In the genomic region with DNA sequence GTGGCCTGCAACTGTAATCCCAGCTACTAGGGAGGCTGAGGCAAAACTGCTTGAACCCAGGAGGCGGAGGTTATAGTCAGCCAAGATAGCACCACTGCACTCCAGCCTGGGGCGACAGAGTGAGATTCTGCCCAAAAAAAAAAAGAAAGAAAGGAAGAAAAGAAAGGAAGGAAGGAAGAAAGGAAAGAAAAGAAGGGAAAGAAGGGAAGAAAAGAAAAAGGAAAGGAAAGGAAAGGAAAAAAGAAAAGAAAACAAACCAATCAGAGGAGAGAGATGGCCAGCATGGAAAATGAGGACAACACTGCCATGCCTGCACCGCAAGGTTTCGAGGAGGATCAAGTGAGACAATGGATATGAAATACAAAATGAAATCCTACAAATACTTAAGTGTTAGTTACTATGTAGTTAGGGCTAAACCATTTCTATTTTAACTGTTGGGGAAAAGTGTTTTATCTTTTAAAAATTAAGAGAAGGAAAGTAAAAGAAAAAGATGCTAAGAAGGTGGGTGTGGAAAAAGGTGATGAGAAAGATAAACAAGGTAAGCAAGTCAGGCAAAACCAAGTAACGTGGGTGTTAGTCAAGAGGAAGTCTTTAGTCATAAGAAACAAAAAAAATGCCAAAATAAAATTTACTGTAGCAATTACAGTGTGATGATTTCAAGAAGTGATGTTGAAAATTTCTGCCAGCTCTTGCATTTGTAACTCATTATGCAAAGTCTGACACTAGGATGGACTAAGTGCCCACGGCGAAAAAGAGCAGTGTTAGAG, we compare ENCODE assay signal across 16 cellular contexts. TPM values are rescaled to one million over a fixed set of nuclear protein-coding genes. Genes with fewer than 3 reads are reported as not detected.
DNase-seq lines count a peak whose midpoint lies in the region; ATAC-seq, FAIRE-seq and TF ChIP-seq lines count a peak whose summit lies in the region.
"Had no signal": no experiment of that assay in that cellular context is flagged by ENCODE, and none has a peak within 500 bp of the region (broad histone marks: within the 10 kb centered on the region; RNA-seq: fewer than 3 reads in every experiment).

No MANE protein-coding gene starts in this region.

- no peak for TF ChIP-seq POLR2A in K562 (conservative IDR thresholded peaks at IDR 0.05)

- no peak for TF ChIP-seq CTCF in RWPE1 (conservative IDR thresholded peaks at IDR 0.05; ENCODE audit: low read depth)
- TF ChIP-seq CTCF in K562 (IDR thresholded peaks at IDR 0.05 in 2 of 3, conservative IDR thresholded peaks at IDR 0.05 in 1 of 3; ENCODE audit: insufficient read depth in 2 of 3, low read depth in 1 of 3, low read length in 3 of 3), result no peak

- in situ Hi-C loops in K562 (cut with MboI), result loop anchor here (25.0 kb wide), 1 partner anchor 843 kb away; no protein-coding TSS in a partner anchor

- no peaks in the 10 kb centered on the region for H3K27me3 ChIP-seq in K562 (ENCODE audit: control insufficient read depth in 2 of 2, insufficient read depth in 2 of 2, low read length in 2 of 2)
- no peaks in the 10 kb centered on the region for H3K27me3 ChIP-seq in trophoblast cell (ENCODE audit: insufficient read depth, low read length)
- H3K27me3 ChIP-seq: vagina had no signal

- peak overlapping the region; percentile 37 for H3K4me3 Mint-ChIP-seq in activated T-cell treated with anti-CD3 and anti-CD28 coated beads, Interleukin-2, amount 50 U/mL, for 4 hours
- H3K4me3 Mint-ChIP-seq: neural crest cell had no signal

- 84% methylated on average over 5 of the region's 7 CpGs for WGBS in K562 (ENCODE audit: insufficient coverage, low coverage, missing lambda C conversion rate)
- WGBS in trophoblast cell (ENCODE audit: extremely low coverage, insufficient coverage, insufficient read length), result no CpG with 5 or more reads among the region's 7 CpGs

- BruUV-seq in K562 (replicated peaks; lab: Mats Ljungman, UMichigan), result no TSS peak

- H2AFZ ChIP-seq in K562 (ENCODE audit: low read depth, low read length) (no peak overlapping the region), trophoblast cell (ENCODE audit: insufficient read depth, low read length, poor library complexity) (no peak overlapping the region)

- H4K20me1 ChIP-seq in K562 (replicated peaks; ENCODE audit: control insufficient read depth, insufficient read depth, low read length), result no peaks in the 10 kb centered on the region

- H2AK5ac ChIP-seq in trophoblast cell (ENCODE audit: low read length), result no peak overlapping the region

- no peaks in the 10 kb centered on the region for H3K79me2 ChIP-seq in K562 (ENCODE audit: control insufficient read depth, insufficient read depth, low read length)
- H3K79me2 ChIP-seq in trophoblast cell (ENCODE audit: control insufficient read depth, insufficient read depth, low read length, poor library complexity), result no peaks in the 10 kb centered on the region

- TF ChIP-seq EP300 in K562 (IDR thresholded peaks at IDR 0.05; ENCODE audit: low read length), result no peak

- FAIRE-seq in K562 (lab: Jason Lieb, UNC), result no peak
- FAIRE-seq in frontal cortex (lab: Jason Lieb, UNC), result no peak
- FAIRE-seq: colon, RCC 7860 had no signal

- no peak overlapping the region for H4K12ac ChIP-seq in trophoblast cell (ENCODE audit: low read depth, low read length)

- peaks cover 51% of the 10 kb centered on the region for H3K36me3 Mint-ChIP-seq in activated T-cell treated with anti-CD3 and anti-CD28 coated beads, Interleukin-2, amount 50 U/mL, for 4 hours (ENCODE audit: insufficient read depth)

- H3K36me3 ChIP-seq in K562 (ENCODE audit: control insufficient read depth, insufficient read depth, low read length) (peaks cover 93% of the 10 kb centered on the region; the same call in 2 of the 3 replicates), trophoblast cell (ENCODE audit: control insufficient read depth in 1 of 2, insufficient read depth in 2 of 2, low read length in 2 of 2) (peaks cover 27% of the 10 kb centered on the region in 2 experiments)

- CTCF ChIA-PET in RWPE1 (lab: Yijun Ruan, JAX) (interaction anchor here (0.6 kb wide), 2 partner anchors 139 to 1181 kb away, joined by 3 to 4 read pairs; a partner anchor contains a TSS), K562 (lab: Yijun Ruan, JAX; ENCODE audit: low intra/inter-chr PET ratio) (no interaction called here)

- no peak overlapping the region for H2BK12ac ChIP-seq in trophoblast cell (ENCODE audit: low read length)

- H3K4me2 ChIP-seq in K562 (ENCODE audit: insufficient read depth, low read length) (no peak overlapping the region), trophoblast cell (ENCODE audit: low read length) (no peak overlapping the region)

- H4K91ac ChIP-seq in trophoblast cell (ENCODE audit: low read depth, low read length), result no peak overlapping the region

- intact Hi-C loops in K562 (cut with micrococcal nuclease), result no loop called here

- no peak overlapping the region for H3K23ac ChIP-seq in trophoblast cell (ENCODE audit: low read length)

- TF ChIP-seq RAD21 in K562 (CRISPR knock-in tag; conservative IDR thresholded peaks at IDR 0.05 in 1 of 2, IDR thresholded peaks at IDR 0.05 in 1 of 2), result no peak

- H3K4me1 Mint-ChIP-seq in activated T-cell treated with anti-CD3 and anti-CD28 coated beads, Interleukin-2, amount 50 U/mL, for 4 hours (ENCODE audit: low read depth), result peaks cover 49% of the 10 kb centered on the region
- H3K4me1 Mint-ChIP-seq: neural crest cell had no signal

- H3K79me1 ChIP-seq in trophoblast cell (ENCODE audit: low read length), result no peaks in the 10 kb centered on the region

- H2BK120ac ChIP-seq in trophoblast cell (ENCODE audit: insufficient read depth, low read length, poor library complexity), result no peak overlapping the region

- ATAC-seq in activated T-cell treated with anti-CD3 and anti-CD28 coated beads, Interleukin-2, amount 50 U/mL, for 4 hours, result peak; percentile 37 to 39
- ATAC-seq in K562, result no peak

- no peak overlapping the region for H3K9ac ChIP-seq in K562 (ENCODE audit: insufficient read depth in 1 of 2, low read depth in 2 of 2, low read length in 2 of 2)
- no peak overlapping the region for H3K9ac ChIP-seq in trophoblast cell (ENCODE audit: low read length)

- H4K8ac ChIP-seq in trophoblast cell (ENCODE audit: low read depth, low read length), result no peak overlapping the region

- H3K4ac ChIP-seq in trophoblast cell (ENCODE audit: low read depth, low read length), result no peak overlapping the region

- DNase-seq in activated T-cell treated with anti-CD3 and anti-CD28 coated beads, Interleukin-2, amount 50 U/mL, for 4 hours, result no peak
- DNase-seq in activated T-cell treated with anti-CD3 and anti-CD28 coated beads, Interleukin-2, amount 50 U/mL, for 48 hours, result no peak
- DNase-seq in RWPE1 (ENCODE audit: low spot score) (peak; percentile 20), K562 (ENCODE audit: extremely low read depth in 1 of 4, low spot score in 3 of 4) (no peak), trophoblast cell (no peak), frontal cortex (ENCODE audit: low spot score in 2 of 2) (no peak), Kasumi-1 (lab: John Stamatoyannopoulos, UW) (no peak)
- DNase-seq in stimulated activated CD4-positive, alpha-beta T cell treated with anti-CD3 and anti-CD28 coated beads, Interleukin-12 subunit alpha, Interleukin-12 subunit beta, amount 100 ng/mL, for 4 hours, result no peak
- DNase-seq: activated CD8-positive, alpha-beta memory T cell treated with anti-CD3 and anti-CD28 coated beads, Interleukin-2, amount 50 U/mL, for 48 hours; anterior cingulate cortex; MV-4-11; NCI-H774 had no signal

- no peaks in the 10 kb centered on the region for H3K9me3 Mint-ChIP-seq in activated T-cell treated with anti-CD3 and anti-CD28 coated beads, Interleukin-2, amount 50 U/mL, for 4 hours
- H3K9me3 Mint-ChIP-seq: neural crest cell had no signal

- no peak overlapping the region for H3K27ac ChIP-seq in RWPE1
- no peak overlapping the region for H3K27ac ChIP-seq in K562 (ENCODE audit: extremely low read depth, low read depth, low read length)
- H3K27ac ChIP-seq in trophoblast cell (ENCODE audit: low read depth, low read length), result no peak overlapping the region
- H3K27ac ChIP-seq: vagina had no signal

- no peaks in the 10 kb centered on the region for H3K9me3 ChIP-seq in K562 (replicated peaks; ENCODE audit: control insufficient read depth, insufficient read depth, low read depth, low read length)
- no peaks in the 10 kb centered on the region for H3K9me3 ChIP-seq in trophoblast cell (ENCODE audit: insufficient read depth, low read depth, low read length)
- H3K9me3 ChIP-seq: vagina had no signal

- H3K14ac ChIP-seq in trophoblast cell (ENCODE audit: low read length), result no peak overlapping the region

- H3K9me1 ChIP-seq in K562 (ENCODE audit: control insufficient read depth, insufficient read depth, low read length), result no peaks in the 10 kb centered on the region

- no peak overlapping the region for H3K4me3 ChIP-seq in K562
- no peak overlapping the region for H3K4me3 ChIP-seq in trophoblast cell (ENCODE audit: low read depth, low read length)
- H3K4me3 ChIP-seq: vagina had no signal

- H2BK5ac ChIP-seq in trophoblast cell (ENCODE audit: low read depth, low read length, poor library complexity), result no peak overlapping the region

- no peaks in the 10 kb centered on the region for H3K27me3 Mint-ChIP-seq in activated T-cell treated with anti-CD3 and anti-CD28 coated beads, Interleukin-2, amount 50 U/mL, for 4 hours (ENCODE audit: low read depth)

- POLR2A ChIA-PET in RWPE1 (lab: Yijun Ruan, JAX; ENCODE audit: low non-redundant PET), result no interaction called here
- POLR2A ChIA-PET in K562 (lab: Yijun Ruan, JAX), result interaction anchor here (1.1 to 1.5 kb wide), 2 partner anchors 207 to 526 kb away, joined by 3 read pairs; a partner anchor contains a TSS

- H3K4me1 ChIP-seq in K562 (replicated peaks in 1 of 2; ENCODE audit: control insufficient read depth in 2 of 2, insufficient read depth in 2 of 2, low read length in 2 of 2) (peaks cover 0 to 3% of the 10 kb centered on the region in 2 experiments; a peak in 1 of 5 replicates), trophoblast cell (ENCODE audit: control insufficient read depth in 1 of 2, insufficient read depth in 2 of 2, low read length in 2 of 2) (peaks cover 0 to 3% of the 10 kb centered on the region in 2 experiments)
- H3K4me1 ChIP-seq: vagina had no signal

- H3K18ac ChIP-seq in trophoblast cell (ENCODE audit: low read length), result peak overlapping the region; percentile 32

RNA-seq across cellular contexts. Expression of a gene that starts 34.5 kb away (rescaled TPM):
- 10 to 100 TPM; 63.2 to 74.8 (median 69.2) TPM for total RNA-seq in activated T-cell treated with anti-CD3 and anti-CD28 coated beads, Interleukin-2, amount 50 U/mL, for 4 hours
- total RNA-seq in K562 (2011; cell fraction: chromatin; rRNA removed; ENCODE audit: low replicate concordance), result 64.7 and 95.6 TPM in 2 replicates
- 28.3 and 33.4 TPM in 2 replicates for total RNA-seq in K562 (2011; cell fraction: nucleolus; rRNA removed)
- 40.4 and 48.9 TPM in 2 replicates for total RNA-seq in K562 (2011; cell fraction: nucleoplasm; rRNA removed)
- total RNA-seq in K562 (2014; rRNA removed) (44.0 and 46.7 TPM in 2 replicates), K562 (2014; rRNA removed; fragmentation: Illumina TruSeq; extraction: Trizol) (63.9 and 68.0 TPM in 2 replicates), K562 (2015; rRNA removed; fragmentation: Illumina TruSeq; extraction: Trizol) (55.6 and 60.0 TPM in 2 replicates), K562 (2021) (44.2 and 47.8 TPM in 2 replicates), frontal cortex (63.6 TPM)
- polyA plus RNA-seq in K562 (2011; rRNA removed) (39.2 and 51.0 TPM in 2 replicates), K562 (2014; fragmentation: Illumina TruSeq; extraction: Trizol) (53.0 and 59.4 TPM in 2 replicates), K562 (2014; fragmentation: Nextera tagmentation; extraction: Ambion mirVana) (10 to 100 TPM; 32.9 to 45.5 TPM), K562 (2014; rRNA removed) (35.4 and 42.2 TPM in 2 replicates)
- 12.6 and 22.4 TPM in 2 replicates for polyA plus RNA-seq in K562 (2011; cell fraction: cytosol; rRNA removed)
- 21.2 and 24.0 TPM in 2 replicates for polyA plus RNA-seq in K562 (2011; cell fraction: nucleus; rRNA removed)
- polyA plus RNA-seq in K562 (2012), result 17.8 and 33.3 TPM in 2 replicates
- 77.9 and 78.4 TPM in 2 replicates for polyA minus RNA-seq in K562 (2011; rRNA and poly(A)+ RNA removed)
- polyA minus RNA-seq in K562 (2011; cell fraction: cytosol; rRNA and poly(A)+ RNA removed), result 27.9 and 33.6 TPM in 2 replicates
- 20.2 and 37.8 TPM in 2 replicates for polyA minus RNA-seq in K562 (2011; cell fraction: nucleus; rRNA and poly(A)+ RNA removed)
- 20.1 and 20.2 TPM in 2 replicates for polyA plus RNA-seq in trophoblast cell (2013)
